In the genomic region with DNA sequence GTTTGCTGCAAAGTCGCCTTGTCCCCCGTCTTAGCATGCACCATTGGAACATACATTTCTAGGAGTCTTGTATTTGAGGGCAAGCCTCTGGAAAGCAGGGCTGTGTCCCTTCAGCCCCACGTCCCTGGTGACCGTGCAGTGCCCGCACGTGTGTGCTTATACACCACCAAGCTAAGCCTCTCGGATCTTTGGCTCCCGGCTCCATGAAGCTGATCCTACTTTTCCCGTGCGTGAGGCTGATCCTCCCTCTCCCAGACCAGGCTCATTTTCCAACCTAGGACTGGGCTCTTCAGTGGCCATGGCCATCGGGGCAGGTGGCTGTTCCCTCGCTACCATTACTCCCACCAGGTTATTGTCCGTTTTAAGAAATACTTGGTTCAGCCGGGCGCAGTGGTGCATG, we compare ENCODE assay signal across 26 cellular contexts.
"Had no signal": no experiment of that assay in that cellular context is flagged by ENCODE, and none has a peak within 500 bp of the region (broad histone marks: within the 10 kb centered on the region; RNA-seq: fewer than 3 reads in every experiment).

No MANE protein-coding gene starts in this region.

- DNase-seq: activated CD4-positive, alpha-beta memory T cell treated with anti-CD3 and anti-CD28 coated beads, Interleukin-2, amount 10 ng/mL, durations not matched to agents 7 days and 5 days; activated CD4-positive, alpha-beta T cell treated with anti-CD3 and anti-CD28 coated beads, Interleukin-2, amount 10 ng/mL, durations not matched to agents 24 days and 14 days; activated CD8-positive, alpha-beta memory T cell treated with anti-CD3 and anti-CD28 coated beads, Interleukin-2, amount 10 ng/mL, durations not matched to agents 7 days and 5 days; activated effector memory CD4-positive, alpha-beta T cell treated with Interleukin-2 at 50 U/mL for 16 hours; activated naive CD4-positive, alpha-beta T cell treated with anti-CD3 and anti-CD28 coated beads, Interleukin-2, amount 50 U/mL, for 16 hours; activated T-cell treated with anti-CD3 and anti-CD28 coated beads, Interleukin-2, amount 50 U/mL, for 72 hours; amniotic stem cell; caudate nucleus; cortex of kidney; esophagus squamous epithelium; foreskin melanocyte; heart right ventricle; kidney glomerular epithelial cell; lower lobe of right lung; mesenchymal stem cell; naive thymus-derived CD8-positive, alpha-beta T cell; stimulated activated CD4-positive, alpha-beta T cell treated with anti-CD3 and anti-CD28 coated beads, Interleukin-4, amount 100 ng/mL, for 1 hour; substantia nigra; upper lobe of left lung; WERI-Rb-1 had no signal

- H3K27ac ChIP-seq: epithelial cell of prostate, lower lobe of right lung, upper lobe of left lung, vagina, WERI-Rb-1 had no signal

- H3K9me3 ChIP-seq: esophagus squamous epithelium, heart right ventricle, lower lobe of right lung, right lobe of liver, upper lobe of left lung, vagina had no signal

- ATAC-seq: activated CD4-positive, CD25-positive, alpha-beta regulatory T cell treated with anti-CD3 and anti-CD28 coated beads, Interleukin-2, amount 50 U/mL, for 24 hours; activated CD8-positive, alpha-beta memory T cell treated with anti-CD3 and anti-CD28 coated beads, Interleukin-2, amount 10 ng/mL, durations not matched to agents 7 days and 5 days; activated T-cell treated with anti-CD3 and anti-CD28 coated beads, Interleukin-2, amount 50 U/mL, for 72 hours; heart right ventricle; left lobe of liver; lower lobe of right lung; naive thymus-derived CD8-positive, alpha-beta T cell; right lobe of liver had no signal

- H3K27me3 Mint-ChIP-seq: activated CD4-positive, alpha-beta memory T cell treated with anti-CD3 and anti-CD28 coated beads, Interleukin-2, amount 10 ng/mL, durations not matched to agents 7 days and 5 days; activated CD4-positive, alpha-beta T cell treated with anti-CD3 and anti-CD28 coated beads, Interleukin-2, amount 10 ng/mL, durations not matched to agents 24 days and 14 days; activated CD8-positive, alpha-beta memory T cell treated with anti-CD3 and anti-CD28 coated beads, Interleukin-2, amount 10 ng/mL, durations not matched to agents 7 days and 5 days; naive thymus-derived CD8-positive, alpha-beta T cell; stimulated activated naive CD8-positive, alpha-beta T cell treated with anti-CD3 and anti-CD28 coated beads, Interleukin-15, Interleukin-2, amounts not matched to agents 100 ng/mL and 50 ng/mL, for 24 hours had no signal

- H3K4me1 ChIP-seq: lower lobe of right lung, upper lobe of left lung, vagina had no signal

- H3K4me3 ChIP-seq: esophagus squamous epithelium, heart right ventricle, lower lobe of right lung, right lobe of liver, upper lobe of left lung, vagina had no signal

- H3K4me3 Mint-ChIP-seq: activated CD4-positive, alpha-beta memory T cell treated with anti-CD3 and anti-CD28 coated beads, Interleukin-2, amount 10 ng/mL, durations not matched to agents 7 days and 5 days; activated CD4-positive, alpha-beta T cell treated with anti-CD3 and anti-CD28 coated beads, Interleukin-2, amount 10 ng/mL, durations not matched to agents 24 days and 14 days; activated CD8-positive, alpha-beta memory T cell treated with anti-CD3 and anti-CD28 coated beads, Interleukin-2, amount 10 ng/mL, durations not matched to agents 7 days and 5 days; activated T-cell treated with anti-CD3 and anti-CD28 coated beads, Interleukin-2, amount 50 U/mL, for 72 hours; naive thymus-derived CD8-positive, alpha-beta T cell; stimulated activated naive CD8-positive, alpha-beta T cell treated with anti-CD3 and anti-CD28 coated beads, Interleukin-15, Interleukin-2, amounts not matched to agents 100 ng/mL and 50 ng/mL, for 24 hours had no signal

- H3K27ac Mint-ChIP-seq: activated CD4-positive, alpha-beta memory T cell treated with anti-CD3 and anti-CD28 coated beads, Interleukin-2, amount 10 ng/mL, durations not matched to agents 7 days and 5 days; activated CD4-positive, alpha-beta T cell treated with anti-CD3 and anti-CD28 coated beads, Interleukin-2, amount 10 ng/mL, durations not matched to agents 24 days and 14 days; activated CD8-positive, alpha-beta memory T cell treated with anti-CD3 and anti-CD28 coated beads, Interleukin-2, amount 10 ng/mL, durations not matched to agents 7 days and 5 days; stimulated activated naive CD8-positive, alpha-beta T cell treated with anti-CD3 and anti-CD28 coated beads, Interleukin-15, Interleukin-2, amounts not matched to agents 100 ng/mL and 50 ng/mL, for 24 hours had no signal

- H3K27me3 ChIP-seq: esophagus squamous epithelium, heart right ventricle, right lobe of liver, upper lobe of left lung, vagina had no signal

- H3K9me3 Mint-ChIP-seq: activated CD4-positive, alpha-beta memory T cell treated with anti-CD3 and anti-CD28 coated beads, Interleukin-2, amount 10 ng/mL, durations not matched to agents 7 days and 5 days; activated CD4-positive, alpha-beta T cell treated with anti-CD3 and anti-CD28 coated beads, Interleukin-2, amount 10 ng/mL, durations not matched to agents 24 days and 14 days; activated T-cell treated with anti-CD3 and anti-CD28 coated beads, Interleukin-2, amount 50 U/mL, for 72 hours; naive thymus-derived CD8-positive, alpha-beta T cell; stimulated activated naive CD8-positive, alpha-beta T cell treated with anti-CD3 and anti-CD28 coated beads, Interleukin-15, Interleukin-2, amounts not matched to agents 100 ng/mL and 50 ng/mL, for 24 hours had no signal
